In genomic region chr3:10760199-10760598, GRCh38 we compare ENCODE assay signal across 9 cellular contexts. TPM values are rescaled to one million over a fixed set of nuclear protein-coding genes. Genes with fewer than 3 reads are reported as not detected.
"Had no signal": no experiment of that assay in that cellular context is flagged by ENCODE, and none has a peak within 500 bp of the region (broad histone marks: within the 10 kb centered on the region; RNA-seq: fewer than 3 reads in every experiment).

No MANE protein-coding gene starts in this region.

- DNase-seq: GDM1, GF-D8 had no signal

- H3K4me3 ChIP-seq: GM12878 had no signal

- FAIRE-seq: G401.6, GM12878, GM12891, GM12892, GM18507, GM19239 had no signal

- ATAC-seq: GM12878 had no signal

RNA-seq across cellular contexts. Expression of gene SLC6A11, which starts 55.8 kb away (rescaled TPM):
- total RNA-seq: G401, GM12878 had no signal
- polyA plus RNA-seq: GM12878 had no signal
